22 cellular contexts compared by ENCODE assay signal in the genomic region with DNA sequence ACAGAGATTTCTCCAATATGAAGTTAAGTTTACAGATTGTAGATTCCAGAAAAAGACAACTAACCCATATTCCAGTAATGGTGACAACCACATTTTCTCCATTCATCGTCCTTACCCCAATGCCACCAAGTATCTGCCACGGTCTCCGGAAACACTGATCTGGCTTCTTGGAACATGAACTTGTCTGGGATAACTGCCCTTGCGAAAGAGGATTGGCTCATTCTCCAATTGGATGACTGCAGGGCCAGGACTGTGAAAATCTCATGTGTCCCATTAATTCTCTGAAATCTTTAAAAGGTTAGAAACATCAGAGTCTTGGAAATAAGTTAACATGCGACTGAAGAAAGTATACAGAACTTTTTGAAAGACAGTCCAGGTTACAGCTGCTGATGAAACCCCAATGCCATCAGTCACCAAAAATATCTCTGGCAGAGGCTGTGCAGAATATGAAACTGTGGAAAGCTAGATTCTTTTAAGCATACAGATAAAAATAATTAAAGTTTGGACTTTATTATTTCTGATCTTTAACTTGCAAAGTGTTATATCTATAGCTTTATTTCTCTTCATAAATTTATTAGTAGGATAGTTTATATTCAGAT.
"Had no signal": no experiment of that assay in that cellular context is flagged by ENCODE, and none has a peak within 500 bp of the region (broad histone marks: within the 10 kb centered on the region; RNA-seq: fewer than 3 reads in every experiment).

No MANE protein-coding gene starts in this region.

- DNase-seq: activated B cell treated with CpG ODN at 0.5 μM for 24 hours; activated CD4-positive, alpha-beta T cell treated with anti-CD3 and anti-CD28 coated beads for 1 hour; activated CD4-positive, alpha-beta T cell treated with anti-CD3 and anti-CD28 coated beads, Interleukin-2, amount 10 ng/mL, durations not matched to agents 24 days and 14 days; activated CD4-positive, alpha-beta T cell treated with anti-CD3 and anti-CD28 coated beads, Interleukin-2, amount 50 U/mL, for 48 hours; activated CD8-positive, alpha-beta memory T cell treated with anti-CD3 and anti-CD28 coated beads, Interleukin-2, amount 10 ng/mL, durations not matched to agents 7 days and 5 days; activated effector memory CD4-positive, alpha-beta T cell treated with Interleukin-2 at 50 U/mL for 16 hours; activated naive CD4-positive, alpha-beta T cell; activated T-cell treated with anti-CD3 and anti-CD28 coated beads, Interleukin-2, amount 50 U/mL, for 24 hours; MG63; MV-4-11; NCI-H1092 treated with DMSO at 0.1 percent for 48 hours; NCI-H1417 treated with DMSO at 0.1 percent for 48 hours; NCI-H1694; NCI-H2029; NCI-H2107; NCI-H2171 treated with DMSO at 0.1 percent for 48 hours; NCI-H226; NCI-H526 treated with DMSO at 0.1 percent for 48 hours; NCI-H82; SIG-M5; T-helper 17 cell; T-helper 9 cell had no signal

- H3K4me3 ChIP-seq: MG63 had no signal

- H3K27me3 ChIP-seq: MG63 had no signal

- H3K36me3 ChIP-seq: MG63 had no signal

- ATAC-seq: activated CD8-positive, alpha-beta memory T cell treated with anti-CD3 and anti-CD28 coated beads, Interleukin-2, amount 10 ng/mL, durations not matched to agents 7 days and 5 days; T-helper 17 cell had no signal
